In genomic region chr2:168114021-168114420, GRCh38 we compare ENCODE assay signal across 28 cellular contexts.
DNase-seq lines count a peak whose midpoint lies in the region; ATAC-seq, FAIRE-seq and TF ChIP-seq lines count a peak whose summit lies in the region.
"Had no signal": no experiment of that assay in that cellular context is flagged by ENCODE, and none has a peak within 500 bp of the region (broad histone marks: within the 10 kb centered on the region; RNA-seq: fewer than 3 reads in every experiment).

No MANE protein-coding gene starts in this region.

- H3K23ac ChIP-seq in mesenchymal stem cell (ENCODE audit: low read length in 2 of 2): no peak overlapping the region

- H3K18ac ChIP-seq in mesenchymal stem cell (ENCODE audit: low read depth in 1 of 2, low read length in 2 of 2): no peak overlapping the region

- peak; percentile 21 for FAIRE-seq in kidney (lab: Jason Lieb, UNC)
- FAIRE-seq: GM12892, K562 had no signal

- no peak overlapping the region for H3K9ac ChIP-seq in kidney (ENCODE audit: low read length in 2 of 2)
- H3K9ac ChIP-seq in mesenchymal stem cell (ENCODE audit: low read length): no peak overlapping the region
- H3K9ac ChIP-seq: GM23248 had no signal

- 37% methylated on average over 2 of the region's 2 CpGs for WGBS in prostate gland
- 100% methylated on average over 1 of the region's 2 CpGs for WGBS in mesenchymal stem cell

- peaks cover 11% of the 10 kb centered on the region for H3K36me3 Mint-ChIP-seq in activated naive CD4-positive, alpha-beta T cell treated with anti-CD3 and anti-CD28 coated beads, Interleukin-2, amount 10 ng/mL, durations not matched to agents 7 days and 5 days

- H3K4me3 Mint-ChIP-seq in activated naive CD4-positive, alpha-beta T cell treated with anti-CD3 and anti-CD28 coated beads, Interleukin-2, amount 10 ng/mL, durations not matched to agents 7 days and 5 days: no peak overlapping the region
- H3K4me3 Mint-ChIP-seq: CD14-positive monocyte; CD8-positive, alpha-beta memory T cell had no signal

- H3K4ac ChIP-seq in mesenchymal stem cell (ENCODE audit: low read depth in 1 of 2, low read length in 2 of 2): no peak overlapping the region

- intact Hi-C loops in left ventricle myocardium inferior (cut with micrococcal nuclease): no loop called here
- intact Hi-C loops in kidney (cut with DNase I): loop anchor here (10.0 kb wide), 1 partner anchor 149 kb away; no protein-coding TSS in a partner anchor
- intact Hi-C loops in prostate gland (cut with DNase I): no loop called here

- no peak for TF ChIP-seq POLR2A in prostate gland (IDR thresholded peaks at IDR 0.05)

- H4K91ac ChIP-seq in mesenchymal stem cell (ENCODE audit: low read length): no peak overlapping the region

- no peak for DNase-seq in left ventricle myocardium inferior
- no peak for DNase-seq in right atrium auricular region (ENCODE audit: low spot score)
- peak; percentile 65 for DNase-seq in choroid plexus epithelial cell (ENCODE audit: low read depth)
- DNase-seq in kidney: no peak
- no peak for DNase-seq in prostate gland (ENCODE audit: low spot score)
- DNase-seq in activated naive CD4-positive, alpha-beta T cell treated with anti-CD3 and anti-CD28 coated beads, Interleukin-2, amount 10 ng/mL, durations not matched to agents 7 days and 5 days: no peak
- no peak for DNase-seq in omental fat pad (ENCODE audit: low spot score)
- DNase-seq in mesenchymal stem cell: no peak
- DNase-seq: 8988T; ACHN; CD8-positive, alpha-beta memory T cell; DMS 273 treated with DMSO at 0.1 percent for 48 hours; DMS79; EL; GM23248; H7; Kasumi-1; MV-4-11; NCI-H1105; NCI-H2029; NCI-H446 treated with DMSO at 0.1 percent for 48 hours; NCI-H526 treated with DMSO at 0.1 percent for 48 hours; RPMI8226; SHP77 had no signal

- H2BK15ac ChIP-seq in mesenchymal stem cell (ENCODE audit: low read depth, poor library complexity, severe bottlenecking): no peak overlapping the region

- H3K9me3 Mint-ChIP-seq in activated naive CD4-positive, alpha-beta T cell treated with anti-CD3 and anti-CD28 coated beads, Interleukin-2, amount 10 ng/mL, durations not matched to agents 7 days and 5 days: no peaks in the 10 kb centered on the region
- H3K9me3 Mint-ChIP-seq: CD14-positive monocyte; CD8-positive, alpha-beta memory T cell had no signal

- no peak overlapping the region for H2BK120ac ChIP-seq in mesenchymal stem cell (ENCODE audit: low read depth, low read length)

- no peak overlapping the region for H4K8ac ChIP-seq in mesenchymal stem cell (ENCODE audit: low read length)

- H3K36me3 ChIP-seq in left ventricle myocardium inferior: no peaks in the 10 kb centered on the region
- no peaks in the 10 kb centered on the region for H3K36me3 ChIP-seq in right atrium auricular region
- H3K36me3 ChIP-seq in kidney (ENCODE audit: control insufficient read depth in 1 of 2, insufficient read depth in 2 of 2, low read length in 2 of 2): no peaks in the 10 kb centered on the region
- H3K36me3 ChIP-seq in prostate gland: no peaks in the 10 kb centered on the region
- H3K36me3 ChIP-seq in mesenchymal stem cell (ENCODE audit: control insufficient read depth in 1 of 2, insufficient read depth in 2 of 2, low read depth in 1 of 2, low read length in 2 of 2): peaks cover 5 to 41% of the 10 kb centered on the region in 2 experiments
- H3K36me3 ChIP-seq: BE2C had no signal

- no peak overlapping the region for H3K27ac Mint-ChIP-seq in activated naive CD4-positive, alpha-beta T cell treated with anti-CD3 and anti-CD28 coated beads, Interleukin-2, amount 10 ng/mL, durations not matched to agents 7 days and 5 days
- H3K27ac Mint-ChIP-seq: CD14-positive monocyte had no signal

- H3K4me2 ChIP-seq in mesenchymal stem cell (ENCODE audit: low read length, poor library complexity, severe bottlenecking): no peak overlapping the region

- no peak overlapping the region for H2AK5ac ChIP-seq in mesenchymal stem cell (ENCODE audit: low read length, severe bottlenecking)

- H3K27ac ChIP-seq in left ventricle myocardium inferior (replicated peaks) (peak overlapping the region; percentile 16), right atrium auricular region (no peak overlapping the region), kidney (ENCODE audit: low read depth in 2 of 2, low read length in 2 of 2) (no peak overlapping the region), prostate gland (peak overlapping the region; percentile 27 to 57), mesenchymal stem cell (ENCODE audit: low read length, poor library complexity, severe bottlenecking) (no peak overlapping the region)
- H3K27ac ChIP-seq: GM23248 had no signal

- H3K4me1 ChIP-seq in left ventricle myocardium inferior (peaks cover 18% of the 10 kb centered on the region), right atrium auricular region (peaks cover 0 to 16% of the 10 kb centered on the region in 2 donors), kidney (ENCODE audit: control insufficient read depth in 1 of 2, insufficient read depth in 1 of 2, low read depth in 1 of 2, low read length in 2 of 2) (no peaks in the 10 kb centered on the region), prostate gland (replicated peaks) (no peaks in the 10 kb centered on the region), mesenchymal stem cell (ENCODE audit: control insufficient read depth, insufficient read depth, low read depth, low read length) (peaks cover 4% of the 10 kb centered on the region)
- H3K4me1 ChIP-seq: BE2C had no signal

- H3K27me3 Mint-ChIP-seq in activated naive CD4-positive, alpha-beta T cell treated with anti-CD3 and anti-CD28 coated beads, Interleukin-2, amount 10 ng/mL, durations not matched to agents 7 days and 5 days: no peaks in the 10 kb centered on the region
- H3K27me3 Mint-ChIP-seq: CD8-positive, alpha-beta memory T cell had no signal

- CTCF ChIA-PET in activated naive CD4-positive, alpha-beta T cell treated with anti-CD3 and anti-CD28 coated beads, Interleukin-2, amount 10 ng/mL, durations not matched to agents 7 days and 5 days (lab: Charles Lee): no interaction called here

- no peaks in the 10 kb centered on the region for H3K4me1 Mint-ChIP-seq in activated naive CD4-positive, alpha-beta T cell treated with anti-CD3 and anti-CD28 coated beads, Interleukin-2, amount 10 ng/mL, durations not matched to agents 7 days and 5 days
- H3K4me1 Mint-ChIP-seq: CD14-positive monocyte had no signal

- peaks cover 20% of the 10 kb centered on the region for H3K79me1 ChIP-seq in mesenchymal stem cell (replicated peaks; ENCODE audit: low read length, poor library complexity, severe bottlenecking)

- no peak overlapping the region for H2BK5ac ChIP-seq in mesenchymal stem cell (ENCODE audit: low read depth, low read length, poor library complexity, severe bottlenecking)

- H2AFZ ChIP-seq in mesenchymal stem cell (ENCODE audit: low read depth, low read length): no peak overlapping the region
- H2AFZ ChIP-seq: GM23248 had no signal

- no peak overlapping the region for H2BK12ac ChIP-seq in mesenchymal stem cell (ENCODE audit: low read length in 2 of 2)

- ATAC-seq in omental fat pad (ENCODE audit: low FRiP score): no peak
- ATAC-seq: K562 had no signal

- H3K9me3 ChIP-seq in left ventricle myocardium inferior (replicated peaks) (no peaks in the 10 kb centered on the region), right atrium auricular region (no peaks in the 10 kb centered on the region), kidney (ENCODE audit: control insufficient read depth in 1 of 2, low read length in 2 of 2) (no peaks in the 10 kb centered on the region), prostate gland (no peaks in the 10 kb centered on the region), mesenchymal stem cell (ENCODE audit: control insufficient read depth, low read length) (no peaks in the 10 kb centered on the region)
- H3K9me3 ChIP-seq: BE2C had no signal

- H3K4me3 ChIP-seq in left ventricle myocardium inferior (no peak overlapping the region), right atrium auricular region (no peak overlapping the region), choroid plexus epithelial cell (ENCODE audit: low read depth, low read length) (no peak overlapping the region), kidney (ENCODE audit: low read length in 2 of 2) (no peak overlapping the region), prostate gland (no peak overlapping the region), mesenchymal stem cell (ENCODE audit: insufficient read depth in 1 of 2, low read depth in 1 of 2, low read length in 2 of 2) (no peak overlapping the region)
- H3K4me3 ChIP-seq: GM23248, K562 had no signal

- TF ChIP-seq CTCF in left ventricle myocardium inferior (IDR thresholded peaks at IDR 0.05; ENCODE audit: borderline replicate concordance) (no peak), right atrium auricular region (IDR thresholded peaks at IDR 0.05) (no peak), choroid plexus epithelial cell (conservative IDR thresholded peaks at IDR 0.05; ENCODE audit: low read depth, low read length) (no peak), kidney (IDR thresholded peaks at IDR 0.05; ENCODE audit: borderline replicate concordance, extremely low read depth, insufficient read depth) (no peak), prostate gland (IDR thresholded peaks at IDR 0.05) (no peak), omental fat pad (IDR thresholded peaks at IDR 0.05) (no peak)

- H3K27me3 ChIP-seq in left ventricle myocardium inferior (ENCODE audit: low read depth) (no peaks in the 10 kb centered on the region), right atrium auricular region (no peaks in the 10 kb centered on the region), prostate gland (replicated peaks; ENCODE audit: insufficient read depth) (no peaks in the 10 kb centered on the region), mesenchymal stem cell (ENCODE audit: control insufficient read depth in 1 of 2, insufficient read depth in 1 of 2, low read length in 2 of 2) (no peaks in the 10 kb centered on the region)
- H3K27me3 ChIP-seq: BE2C had no signal

- no peak overlapping the region for H3K14ac ChIP-seq in mesenchymal stem cell (ENCODE audit: low read length in 2 of 2)

Comparison
In these comparisons a context has a peak if more than half of its experiments do, and no peak if none do; other contexts are left out.
1. H3K27ac ChIP-seq: peak in left ventricle myocardium inferior (single experiment) and prostate gland (2 of 2); none in right atrium auricular region (0 of 2), kidney (0 of 2) and mesenchymal stem cell (single experiment).